Comparison of ENCODE assay signal across 8 cellular contexts in the genomic region with DNA sequence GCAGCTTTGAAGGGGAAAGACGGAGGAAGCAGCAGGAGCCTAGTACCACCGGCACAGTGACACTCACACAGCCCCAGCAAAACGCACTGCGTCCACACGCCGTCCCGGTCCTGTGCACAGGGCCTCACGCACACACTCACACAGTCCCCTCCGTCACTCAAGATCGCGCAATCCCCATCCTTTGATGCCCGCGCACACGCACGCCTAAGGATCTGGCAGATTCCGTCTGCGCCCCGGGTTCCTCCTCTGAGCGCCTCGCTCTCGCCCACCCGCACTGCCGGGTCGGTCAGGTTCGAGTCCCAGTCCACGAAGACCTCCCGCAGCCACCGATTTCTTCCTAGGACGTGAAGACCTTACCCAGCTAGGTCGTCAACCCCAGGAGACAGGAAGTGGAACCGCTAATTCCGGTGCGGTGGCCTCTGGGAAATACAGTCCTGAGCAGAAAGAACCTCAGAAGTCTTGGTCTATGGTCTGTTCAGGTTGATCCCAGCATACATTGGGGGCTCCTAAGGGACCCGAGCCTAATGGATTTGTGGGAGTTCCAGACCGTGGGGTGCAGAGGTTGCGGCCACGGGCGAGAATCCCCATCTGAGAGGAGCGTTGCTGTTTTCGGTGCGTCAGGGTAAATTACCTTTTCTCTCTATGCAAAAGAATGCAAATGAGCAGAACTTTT. TPM values are rescaled to one million over a fixed set of nuclear protein-coding genes. Genes with fewer than 3 reads are reported as not detected.
DNase-seq lines count a peak whose midpoint lies in the region; ATAC-seq and TF ChIP-seq lines count a peak whose summit lies in the region.

A gene (minus strand): TSS at position 400 of the 673 bp plus-strand sequence. CDS start 5,899 bp downstream, outside the sequence.

- peak within 1 kb of the TSS; percentile 2 to 77 for H3K27ac ChIP-seq in coronary artery

- TF ChIP-seq CTCF in coronary artery (IDR thresholded peaks at IDR 0.05), result no peak

- ATAC-seq in HG03175 (IDR thresholded peaks at IDR 0.05; ENCODE audit: unreplicated experiment), result peak; percentile 76
- ATAC-seq in left lobe of liver, result peak; percentile 99

- DNase-seq in SIG-M5 treated with dmso at 0.1 percent for 504 hours (lab: John Stamatoyannopoulos, UW; ENCODE audit: unreplicated experiment), result peak; percentile 75
- DNase-seq in SIG-M5 (lab: John Stamatoyannopoulos, UW), result no peak
- DNase-seq in NCI-H510A (lab: John Stamatoyannopoulos, UW), result peak; percentile 42
- peak; percentile 59 to 60 for DNase-seq in activated CD4-positive, alpha-beta T cell treated with anti-CD3 and anti-CD28 coated beads for 4 hours
- peak; percentile 78 for DNase-seq in coronary artery (ENCODE audit: low spot score)
- DNase-seq in left lobe of liver (ENCODE audit: low spot score), result peak; percentile 82
- DNase-seq in stimulated activated CD4-positive, alpha-beta T cell treated with anti-CD3 and anti-CD28 coated beads, Interleukin-2, amount 100 ng/mL, for 24 hours, result peak; percentile 71

- peak within 1 kb of the TSS; percentile 96 for H3K4me3 ChIP-seq in coronary artery

RNA-seq across cellular contexts. Expression of the gene that starts here (rescaled TPM):
- 7.0 TPM for total RNA-seq in left lobe of liver
